ENCODE assay signal across 1 cellular context in genomic region chr11:76237914-76238313, GRCh38.
TF ChIP-seq lines count a peak whose summit lies in the region.

No MANE protein-coding gene starts in this region.

TF ChIP-seq in HepG2, 621 proteins besides CTCF, POLR2A, EP300 and RAD21 (continued from another document):
- TF ChIP-seq HOMEZ (CRISPR knock-in tag; IDR thresholded peaks at IDR 0.05; ENCODE audit: low read depth) (no peak), ZKSCAN5 (CRISPR knock-in tag; IDR thresholded peaks at IDR 0.05) (no peak), ZNF557 (CRISPR knock-in tag; IDR thresholded peaks at IDR 0.05) (no peak), TOPORS (CRISPR knock-in tag; IDR thresholded peaks at IDR 0.05) (no peak), ZNF124 (CRISPR knock-in tag; IDR thresholded peaks at IDR 0.05) (no peak), TAF1 (CRISPR knock-in tag; IDR thresholded peaks at IDR 0.05) (no peak), FOXP1 (IDR thresholded peaks at IDR 0.05) (no peak), FOXP1 (CRISPR knock-in tag; IDR thresholded peaks at IDR 0.05) (no peak), HMGA1 (CRISPR knock-in tag; conservative IDR thresholded peaks at IDR 0.05) (no peak), ZNF644 (CRISPR knock-in tag; IDR thresholded peaks at IDR 0.05; ENCODE audit: low read depth) (no peak), HOXA3 (CRISPR knock-in tag; IDR thresholded peaks at IDR 0.05) (no peak), TAF15 (IDR thresholded peaks at IDR 0.05; ENCODE audit: low read depth, low read length, poor library complexity, severe bottlenecking) (no peak), ZBTB37 (CRISPR knock-in tag; IDR thresholded peaks at IDR 0.05) (no peak), TEAD2 (CRISPR knock-in tag; IDR thresholded peaks at IDR 0.05) (no peak), RBAK (CRISPR knock-in tag; IDR thresholded peaks at IDR 0.05) (no peak), SOX13 (IDR thresholded peaks at IDR 0.05) (no peak), SOX13 (CRISPR knock-in tag; conservative IDR thresholded peaks at IDR 0.05 in 1 of 2, IDR thresholded peaks at IDR 0.05 in 1 of 2) (no peak), TFE3 (CRISPR knock-in tag; IDR thresholded peaks at IDR 0.05) (no peak), ZFY (CRISPR knock-in tag; IDR thresholded peaks at IDR 0.05) (no peak), ZFP36 (IDR thresholded peaks at IDR 0.05; ENCODE audit: borderline replicate concordance, low read depth, low read length, partially characterized antibody) (peak; percentile 96), ETV5 (CRISPR knock-in tag; IDR thresholded peaks at IDR 0.05; ENCODE audit: borderline replicate concordance) (peak; percentile 64; the same call in 1 of the 2 replicates), ZNF646 (CRISPR knock-in tag; IDR thresholded peaks at IDR 0.05) (no peak)
